29 cellular contexts compared by ENCODE assay signal in the genomic region with DNA sequence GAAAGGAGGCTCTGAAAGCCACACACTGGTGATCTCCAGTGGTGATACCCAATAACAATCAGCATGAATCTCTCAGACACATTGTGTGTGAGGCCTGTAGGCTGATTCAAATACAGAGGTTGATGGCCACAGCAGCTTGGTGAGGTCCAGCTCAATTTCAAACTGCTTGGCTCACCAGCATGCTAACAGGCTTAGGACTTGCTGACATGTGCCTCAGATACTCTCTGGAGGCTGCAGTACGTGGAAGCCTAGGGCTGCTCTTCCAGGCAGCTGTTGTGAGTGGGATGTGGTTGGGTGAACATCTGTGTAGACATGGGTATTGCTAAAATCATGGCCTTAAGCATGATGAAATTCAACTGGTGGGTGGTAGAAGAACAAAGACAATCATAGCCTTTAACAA. TPM values are rescaled to one million over a fixed set of nuclear protein-coding genes. Genes with fewer than 3 reads are reported as not detected.
DNase-seq lines count a peak whose midpoint lies in the region; ATAC-seq and TF ChIP-seq lines count a peak whose summit lies in the region.
"Had no signal": no experiment of that assay in that cellular context is flagged by ENCODE, and none has a peak within 500 bp of the region (broad histone marks: within the 10 kb centered on the region; RNA-seq: fewer than 3 reads in every experiment).

No MANE protein-coding gene starts in this region.

- no peak overlapping the region for H3K4me3 ChIP-seq in heart left ventricle
- no peak overlapping the region for H3K4me3 ChIP-seq in fibroblast of mammary gland (ENCODE audit: control insufficient read depth, low read depth, low read length)
- H3K4me3 ChIP-seq: A549, spleen, tibial nerve had no signal

- ATAC-seq in heart left ventricle = peak; percentile 61 to 96 (median 90)
- ATAC-seq in GM21619 (IDR thresholded peaks at IDR 0.05; ENCODE audit: unreplicated experiment) = no peak
- ATAC-seq in GM21529 (IDR thresholded peaks at IDR 0.05; ENCODE audit: unreplicated experiment) = no peak
- ATAC-seq: A549; activated CD8-positive, alpha-beta T cell treated with anti-CD3 and anti-CD28 coated beads for 36 hours; activated T-cell treated with anti-CD3 and anti-CD28 coated beads, Interleukin-2, amount 50 U/mL, for 4 hours; stimulated activated naive CD8-positive, alpha-beta T cell treated with anti-CD3 and anti-CD28 coated beads, Interleukin-15, Interleukin-2, amounts not matched to agents 100 U/mL and 50 U/mL, for 24 hours had no signal

- no peaks in the 10 kb centered on the region for H3K9me3 ChIP-seq in heart left ventricle
- H3K9me3 ChIP-seq: A549, BE2C, spleen, tibial nerve had no signal

- intact Hi-C loops in heart left ventricle (cut with DNase I) (no loop called here), cardiac septum (cut with DNase I) (no loop called here)

- no peak overlapping the region for H3K4me3 Mint-ChIP-seq in activated naive CD8-positive, alpha-beta T cell treated with anti-CD3 and anti-CD28 coated beads for 36 hours
- H3K4me3 Mint-ChIP-seq: activated CD8-positive, alpha-beta T cell treated with anti-CD3 and anti-CD28 coated beads for 36 hours; activated T-cell treated with anti-CD3 and anti-CD28 coated beads, Interleukin-2, amount 50 U/mL, for 4 hours had no signal

- H3K27ac Mint-ChIP-seq in activated naive CD8-positive, alpha-beta T cell treated with anti-CD3 and anti-CD28 coated beads for 36 hours = no peak overlapping the region
- H3K27ac Mint-ChIP-seq: activated CD8-positive, alpha-beta T cell treated with anti-CD3 and anti-CD28 coated beads for 36 hours had no signal

- no peaks in the 10 kb centered on the region for H3K27me3 ChIP-seq in heart left ventricle
- H3K27me3 ChIP-seq: spleen, tibial nerve had no signal

- peaks cover 13% of the 10 kb centered on the region for H3K4me1 Mint-ChIP-seq in activated naive CD8-positive, alpha-beta T cell treated with anti-CD3 and anti-CD28 coated beads for 36 hours

- H3K36me3 ChIP-seq in heart left ventricle = no peaks in the 10 kb centered on the region
- H3K36me3 ChIP-seq: BE2C, spleen, tibial nerve had no signal

- 53 to 64% (median 58%) methylated on average over 1 of the region's 1 CpG for whole genome bisulfite sequencing in heart left ventricle, 4 donors

- no peak for TF ChIP-seq POLR2A in heart left ventricle (IDR thresholded peaks at IDR 0.05)

- no peaks in the 10 kb centered on the region for H3K9me3 Mint-ChIP-seq in activated naive CD8-positive, alpha-beta T cell treated with anti-CD3 and anti-CD28 coated beads for 36 hours
- H3K9me3 Mint-ChIP-seq: activated CD8-positive, alpha-beta T cell treated with anti-CD3 and anti-CD28 coated beads for 36 hours; activated T-cell treated with anti-CD3 and anti-CD28 coated beads, Interleukin-2, amount 50 U/mL, for 4 hours had no signal

- peak in 3 of 5 donors; percentile 49 to 56 (median 54) for DNase-seq in heart left ventricle
- DNase-seq in cardiac septum (ENCODE audit: low spot score) = no peak
- DNase-seq in MV-4-11 (lab: John Stamatoyannopoulos, UW) = peak; percentile 90
- peak; percentile 51 for DNase-seq in fibroblast of mammary gland (ENCODE audit: low read depth)
- no peak for DNase-seq in nucleus accumbens (lab: John Stamatoyannopoulos, UW)
- no peak for DNase-seq in activated naive CD8-positive, alpha-beta T cell treated with anti-CD3 and anti-CD28 coated beads for 36 hours
- DNase-seq: activated CD8-positive, alpha-beta T cell treated with anti-CD3 and anti-CD28 coated beads for 36 hours; activated naive CD4-positive, alpha-beta T cell treated with Interleukin-2 at 50 U/mL for 16 hours; activated T-cell treated with anti-CD3 and anti-CD28 coated beads, Interleukin-2, amount 50 U/mL, for 4 hours; amygdala; BE2C; cortex of kidney; Kasumi-1; kidney glomerular epithelial cell; mammary epithelial cell; NCI-H2081; NCI-H446; spleen; stimulated activated CD4-positive, alpha-beta T cell treated with anti-CD3 and anti-CD28 coated beads, Interleukin-4, amount 100 ng/mL, for 1 hour; stimulated activated naive CD8-positive, alpha-beta T cell treated with anti-CD3 and anti-CD28 coated beads, Interleukin-15, Interleukin-2, amounts not matched to agents 100 U/mL and 50 U/mL, for 24 hours; T-helper 9 cell had no signal

- no peaks in the 10 kb centered on the region for H3K36me3 Mint-ChIP-seq in activated naive CD8-positive, alpha-beta T cell treated with anti-CD3 and anti-CD28 coated beads for 36 hours

- peak overlapping the region in 8 of 12 donors; percentile 9 to 77 (median 62) for H3K27ac ChIP-seq in heart left ventricle
- H3K27ac ChIP-seq: A549, RWPE1, spleen, tibial nerve had no signal

- H3K4me1 ChIP-seq in heart left ventricle = peaks cover 0 to 20% (median 4%) of the 10 kb centered on the region in 12 donors
- H3K4me1 ChIP-seq: A549, BE2C, spleen, tibial nerve had no signal

- peaks cover 14% of the 10 kb centered on the region for H3K27me3 Mint-ChIP-seq in activated naive CD8-positive, alpha-beta T cell treated with anti-CD3 and anti-CD28 coated beads for 36 hours

- no peak for TF ChIP-seq CTCF in heart left ventricle (IDR thresholded peaks at IDR 0.05)
- no peak for TF ChIP-seq CTCF in fibroblast of mammary gland (conservative IDR thresholded peaks at IDR 0.05; ENCODE audit: control insufficient read depth, insufficient read depth, low read depth, low read length)

RNA-seq across cellular contexts. Expression of gene CXCL9, which starts 4.3 kb away (rescaled TPM):
- 100 to 1,000 TPM in 1 of 9 donors, 10 to 100 TPM in 1, 1 to 10 TPM in 1, under 1 TPM in 5, not detected in 1; 0.07 to 372 (median 0.49) TPM for total RNA-seq in heart left ventricle
- polyA plus RNA-seq in heart left ventricle = under 1 TPM; 0.11 to 0.53 TPM
- 0.70 TPM for total RNA-seq in cardiac septum
- 1 to 10 TPM; 2.2 to 2.7 TPM for total RNA-seq in activated naive CD8-positive, alpha-beta T cell treated with anti-CD3 and anti-CD28 coated beads for 36 hours
- total RNA-seq: glomerular endothelial cell, HT1080, mammary epithelial cell, pulmonary artery endothelial cell had no signal
- polyA plus RNA-seq: A549, mammary epithelial cell had no signal

RNA-seq across cellular contexts. Expression of gene SDAD1, which starts 12.3 kb away (rescaled TPM):
- total RNA-seq in heart left ventricle = 10 to 100 TPM; 15.8 to 29.6 (median 21.0) TPM
- 10 to 100 TPM in 1 of 2 donors, 1 to 10 TPM in 1; 6.4 to 15.8 TPM for polyA plus RNA-seq in heart left ventricle
- total RNA-seq in cardiac septum = 24.1 TPM
- total RNA-seq in activated naive CD8-positive, alpha-beta T cell treated with anti-CD3 and anti-CD28 coated beads for 36 hours = 10 to 100 TPM; 70.9 to 72.0 TPM

RNA-seq across cellular contexts. Expression of gene CXCL10, which starts 20.3 kb away (rescaled TPM):
- total RNA-seq in heart left ventricle = 100 to 1,000 TPM in 1 of 9 donors, 10 to 100 TPM in 1, 1 to 10 TPM in 1, under 1 TPM in 3, not detected in 3; 0.47 to 252 (median 2.3) TPM
- polyA plus RNA-seq in heart left ventricle = under 1 TPM; 0.10 to 0.34 TPM
- 2.3 TPM for total RNA-seq in cardiac septum
- 1 to 10 TPM; 2.1 to 3.0 TPM for total RNA-seq in activated naive CD8-positive, alpha-beta T cell treated with anti-CD3 and anti-CD28 coated beads for 36 hours
- total RNA-seq: HT1080 had no signal
- polyA plus RNA-seq: A549 had no signal

RNA-seq across cellular contexts. Expression of gene CXCL11, which starts 32.9 kb away (rescaled TPM):
- total RNA-seq in heart left ventricle (10 to 100 TPM in 1 of 9 donors, 1 to 10 TPM in 1, under 1 TPM in 1, not detected in 6; 0.36 to 70.7 (median 3.3) TPM), cardiac septum (0.32 TPM)
- polyA plus RNA-seq in heart left ventricle = under 1 TPM in 1 of 2 donors, not detected in 1; 0.06 TPM
- under 1 TPM; 0.30 to 0.60 TPM for total RNA-seq in activated naive CD8-positive, alpha-beta T cell treated with anti-CD3 and anti-CD28 coated beads for 36 hours
- total RNA-seq: activated CD8-positive, alpha-beta T cell treated with anti-CD3 and anti-CD28 coated beads for 36 hours; HT1080; tibial nerve had no signal
- polyA plus RNA-seq: A549 had no signal

Comparison
In these comparisons a context has a peak if more than half of its experiments do, and no peak if none do; other contexts are left out.
1. DNase-seq: peak in heart left ventricle (3 of 5), MV-4-11 (single experiment) and fibroblast of mammary gland (single experiment); none in cardiac septum (single experiment), nucleus accumbens (0 of 56) and activated naive CD8-positive, alpha-beta T cell treated with anti-CD3 and anti-CD28 coated beads for 36 hours (single experiment).
2. ATAC-seq: peak in heart left ventricle (4 of 4); none in GM21619 (single experiment) and GM21529 (single experiment).